Comparison of ENCODE assay signal across 8 cellular contexts in the genomic region with DNA sequence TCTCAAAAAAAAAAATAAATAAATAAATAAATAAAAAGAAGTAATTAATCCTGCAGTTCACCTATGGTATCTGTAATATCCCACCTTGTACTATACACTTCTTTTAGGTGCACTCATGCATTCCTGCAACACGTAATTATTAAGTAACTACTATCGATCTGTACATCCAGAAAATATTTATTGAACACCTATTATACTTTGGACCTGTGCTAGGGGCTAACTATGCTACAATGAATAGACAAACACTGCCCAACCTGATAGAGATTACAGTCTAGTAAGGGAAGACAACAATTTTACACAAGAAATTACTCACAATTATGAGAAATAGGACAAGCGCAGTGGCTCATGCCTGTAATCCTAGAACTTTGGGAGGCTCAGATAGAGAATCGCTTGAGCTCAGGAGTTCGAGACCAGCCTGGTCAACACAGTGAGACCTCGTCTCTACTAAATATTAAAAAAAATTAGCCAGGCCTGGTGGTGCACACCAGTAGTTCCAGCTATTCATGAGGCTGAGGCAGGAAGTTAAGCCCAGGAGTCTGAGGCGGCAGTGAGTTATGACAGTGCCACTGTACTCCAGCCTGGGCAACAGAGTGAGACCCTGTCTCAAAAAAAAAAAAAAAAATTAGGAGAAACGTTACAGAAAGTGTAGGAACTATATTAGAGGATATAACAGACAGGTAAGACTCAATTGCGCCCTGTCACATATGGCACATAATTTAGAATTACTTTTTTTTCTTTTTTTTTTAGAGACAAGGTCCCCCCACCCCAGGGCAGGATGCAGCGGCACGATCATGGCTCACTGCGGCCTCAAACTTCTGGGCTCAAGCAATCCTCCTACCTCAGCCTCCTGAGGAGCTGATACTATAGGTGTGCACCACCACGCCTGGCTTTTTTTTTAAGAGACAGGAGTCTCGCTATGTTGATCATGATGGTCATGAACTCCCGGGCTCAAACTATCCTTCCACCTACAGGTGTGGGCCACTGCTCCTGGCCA. TPM values are rescaled to one million over a fixed set of nuclear protein-coding genes. Genes with fewer than 3 reads are reported as not detected.
DNase-seq lines count a peak whose midpoint lies in the region; ATAC-seq, FAIRE-seq and TF ChIP-seq lines count a peak whose summit lies in the region.

No MANE protein-coding gene starts in this region.

- POLR2A ChIA-PET in PC-9 (lab: Charles Lee; ENCODE audit: unreplicated experiment) (no interaction called here), endothelial cell of umbilical vein (lab: Charles Lee) (interaction anchor here (0.7 kb wide), 1 partner anchor 15 kb away, joined by 4 read pairs; no protein-coding TSS in a partner anchor)

- H3K4me1 ChIP-seq in DND-41 (ENCODE audit: insufficient read depth, low read length) (peaks cover 29% of the 10 kb centered on the region), PC-9 (replicated peaks; ENCODE audit: insufficient read depth) (no peaks in the 10 kb centered on the region; the same call in 1 of the 2 replicates), endothelial cell of umbilical vein (ENCODE audit: control insufficient read depth, extremely low read depth, insufficient read depth, low read length) (peaks cover 6% of the 10 kb centered on the region), mucosa of descending colon (ENCODE audit: low read depth) (peaks cover 12% of the 10 kb centered on the region)

- H3K27me3 ChIP-seq in DND-41 (ENCODE audit: insufficient read depth, low read length, poor library complexity) = no peaks in the 10 kb centered on the region
- no peaks in the 10 kb centered on the region for H3K27me3 ChIP-seq in PC-9 (ENCODE audit: insufficient read depth, low read depth)
- peaks cover 0 to 3% of the 10 kb centered on the region in 2 experiments for H3K27me3 ChIP-seq in endothelial cell of umbilical vein (ENCODE audit: control insufficient read depth in 2 of 2, insufficient read depth in 2 of 2, low read length in 2 of 2)

- dilution Hi-C loops in endothelial cell of umbilical vein (cut with MboI; ENCODE audit: extremely low pct_ligation_motif_present, low sequenced_read_pairs) = no loop called here

- no peaks in the 10 kb centered on the region for H3K9me1 ChIP-seq in endothelial cell of umbilical vein (replicated peaks; ENCODE audit: control insufficient read depth, extremely low read depth, insufficient read depth, low read length)

- BruUV-seq in PC-9 (replicated peaks; lab: Mats Ljungman, UMichigan) (TSS peak; percentile 61), endothelial cell of umbilical vein (replicated peaks; lab: Mats Ljungman, UMichigan) (no TSS peak)

- H3K27ac ChIP-seq in DND-41 (ENCODE audit: low read length) (peak overlapping the region; percentile 81), PC-9 (0 out of 2 replicates have a peak overlapping the region, but pooled peaks have one; percentile 70), endothelial cell of umbilical vein (ENCODE audit: insufficient read depth, low read depth, low read length) (peak overlapping the region; percentile 91)

- H3K27me3 Mint-ChIP-seq in progenitor cell of endocrine pancreas = peaks cover 8% of the 10 kb centered on the region

- H3K9me2 ChIP-seq in PC-9 (ENCODE audit: insufficient read depth) = no peaks in the 10 kb centered on the region

- TF ChIP-seq POLR2A in endothelial cell of umbilical vein (IDR thresholded peaks at IDR 0.05; ENCODE audit: low read depth, low read length) = no peak

- CTCF ChIA-PET in PC-9 (lab: Charles Lee) = no interaction called here
- CTCF ChIA-PET in endothelial cell of umbilical vein (lab: Charles Lee) = interaction anchor here (1.0 kb wide), 1 partner anchor 21 kb away, joined by 3 read pairs; no protein-coding TSS in a partner anchor

- TF ChIP-seq CTCF in DND-41 (IDR thresholded peaks at IDR 0.05; ENCODE audit: borderline replicate concordance, extremely low read depth, low read length, poor library complexity, severe bottlenecking) = no peak
- no peak for TF ChIP-seq CTCF in PC-9 (conservative IDR thresholded peaks at IDR 0.05)
- TF ChIP-seq CTCF in endothelial cell of umbilical vein (IDR thresholded peaks at IDR 0.05; ENCODE audit: extremely low read depth in 1 of 2, insufficient read depth in 1 of 2, low read depth in 1 of 2, low read length in 2 of 2) = no peak
- no peak for TF ChIP-seq CTCF in progenitor cell of endocrine pancreas (IDR thresholded peaks at IDR 0.05; ENCODE audit: unreplicated experiment)
- no peak for TF ChIP-seq CTCF in mucosa of descending colon (IDR thresholded peaks at IDR 0.05)

- H3K9me3 ChIP-seq in DND-41 (ENCODE audit: insufficient read depth, low read length, severe bottlenecking) = no peaks in the 10 kb centered on the region
- H3K9me3 ChIP-seq in PC-9 (ENCODE audit: insufficient read depth, low read depth) = no peaks in the 10 kb centered on the region
- H3K9me3 ChIP-seq in endothelial cell of umbilical vein (replicated peaks; ENCODE audit: control insufficient read depth, insufficient read depth, low read length) = no peaks in the 10 kb centered on the region
- H3K9me3 ChIP-seq in mucosa of descending colon = no peaks in the 10 kb centered on the region

- H4K20me1 ChIP-seq in DND-41 (ENCODE audit: insufficient read depth, low read length) (peaks cover 4% of the 10 kb centered on the region; the same call in 1 of the 2 replicates), PC-9 (ENCODE audit: insufficient read depth) (no peaks in the 10 kb centered on the region), endothelial cell of umbilical vein (replicated peaks; ENCODE audit: control insufficient read depth, extremely low read depth, insufficient read depth, low read length) (no peaks in the 10 kb centered on the region)

- H3K36me3 Mint-ChIP-seq in progenitor cell of endocrine pancreas (ENCODE audit: insufficient read depth) = peaks cover 2% of the 10 kb centered on the region

- no peak for ATAC-seq in DND-41 (ENCODE audit: insufficient read depth, low read depth)
- no peak for ATAC-seq in mucosa of descending colon
- ATAC-seq in HG02571 (IDR thresholded peaks at IDR 0.05; ENCODE audit: unreplicated experiment) = no peak
- no peak for ATAC-seq in GM18511 (IDR thresholded peaks at IDR 0.05; ENCODE audit: unreplicated experiment)

- H3K4me3 Mint-ChIP-seq in progenitor cell of endocrine pancreas (ENCODE audit: low read depth) = peak overlapping the region; percentile 83

- H3K4me1 Mint-ChIP-seq in progenitor cell of endocrine pancreas (ENCODE audit: low read depth) = peaks cover 9% of the 10 kb centered on the region

- H3K36me3 ChIP-seq in DND-41 (ENCODE audit: insufficient read depth, low read length) (no peaks in the 10 kb centered on the region; the same call in 1 of the 2 replicates), PC-9 (ENCODE audit: low read depth) (no peaks in the 10 kb centered on the region), endothelial cell of umbilical vein (ENCODE audit: control insufficient read depth in 2 of 2, extremely low read depth in 1 of 2, insufficient read depth in 2 of 2, low read length in 2 of 2) (no peaks in the 10 kb centered on the region), mucosa of descending colon (ENCODE audit: low read depth) (no peaks in the 10 kb centered on the region)

- H3K79me2 ChIP-seq in DND-41 (ENCODE audit: insufficient read depth, low read length) (peaks cover 56% of the 10 kb centered on the region), PC-9 (ENCODE audit: low read depth) (peaks cover 39% of the 10 kb centered on the region), endothelial cell of umbilical vein (ENCODE audit: control insufficient read depth, insufficient read depth, low read length) (peaks cover 30% of the 10 kb centered on the region)

- peak overlapping the region; percentile 95 for H3K27ac Mint-ChIP-seq in progenitor cell of endocrine pancreas

- no peaks in the 10 kb centered on the region for H3K9me3 Mint-ChIP-seq in progenitor cell of endocrine pancreas (ENCODE audit: low read depth)

- H3K4me3 ChIP-seq in DND-41 (ENCODE audit: low read depth in 1 of 2, low read length in 2 of 2) = peak overlapping the region; percentile 70 to 89
- H3K4me3 ChIP-seq in PC-9 = peak overlapping the region; percentile 65
- H3K4me3 ChIP-seq in endothelial cell of umbilical vein (replicated peaks in 1 of 3; ENCODE audit: insufficient read depth in 1 of 3, low read depth in 1 of 3, low read length in 3 of 3) = peak overlapping the region; percentile 48 to 89 (median 79)
- no peak overlapping the region for H3K4me3 ChIP-seq in mucosa of descending colon

- intact Hi-C loops in PC-9 (cut with micrococcal nuclease; ENCODE audit: unreplicated experiment) (loop anchor here (5.0 kb wide), 2 partner anchors 52 to 67 kb away; a partner anchor contains a TSS), endothelial cell of umbilical vein (cut with micrococcal nuclease) (loop anchor here (1.0 kb wide), 1 partner anchor 53 kb away; no protein-coding TSS in a partner anchor), mucosa of descending colon (cut with DNase I, micrococcal nuclease) (no loop called here)

- FAIRE-seq in endothelial cell of umbilical vein (lab: Jason Lieb, UNC) = no peak

- peak overlapping the region; percentile 88; the same call in 1 of the 2 replicates for H2AFZ ChIP-seq in DND-41 (ENCODE audit: low read depth, low read length)
- no peak overlapping the region for H2AFZ ChIP-seq in PC-9
- peak overlapping the region; percentile 92 for H2AFZ ChIP-seq in endothelial cell of umbilical vein (ENCODE audit: low read depth, low read length)

- H3F3A ChIP-seq in PC-9 (ENCODE audit: insufficient read depth, low read depth) = 0 out of 2 replicates have a peak, but pooled peaks cover 4% of the 10 kb centered on the region

- H3K9ac ChIP-seq in DND-41 (ENCODE audit: low read depth, low read length) (peak overlapping the region; percentile 62), endothelial cell of umbilical vein (replicated peaks; ENCODE audit: extremely low read depth, insufficient read depth, low read length) (peak overlapping the region; percentile 97)

- DNase-seq in DND-41 (no peak), PC-9 (no peak), endothelial cell of umbilical vein (ENCODE audit: low read depth, low spot score) (no peak), progenitor cell of endocrine pancreas (ENCODE audit: low spot score, unreplicated experiment) (no peak), mucosa of descending colon (no peak), NOMO-1 treated with dmso at 0.1 percent for 144 hours (lab: John Stamatoyannopoulos, UW; ENCODE audit: unreplicated experiment) (no peak)

- H3K4me2 ChIP-seq in DND-41 (ENCODE audit: insufficient read depth, low read length) = peak overlapping the region; percentile 87
- peak overlapping the region; percentile 92 for H3K4me2 ChIP-seq in PC-9
- peak overlapping the region; percentile 98 for H3K4me2 ChIP-seq in endothelial cell of umbilical vein (ENCODE audit: insufficient read depth, low read length)

RNA-seq across cellular contexts. Expression of a gene that starts 1.2 kb away (rescaled TPM):
- total RNA-seq in PC-9 (2021) = 6.5 and 10.1 TPM in 2 replicates
- total RNA-seq in endothelial cell of umbilical vein = 22.1 and 22.5 TPM in 2 replicates
- polyA plus RNA-seq in endothelial cell of umbilical vein = 7.1 and 8.5 TPM in 2 replicates
- 7.3 and 8.5 TPM in 2 replicates for polyA plus RNA-seq in endothelial cell of umbilical vein (2011; cell fraction: cytosol; rRNA removed)
- polyA plus RNA-seq in endothelial cell of umbilical vein (2011; cell fraction: nucleus; rRNA removed) = 42.1 and 45.8 TPM in 2 replicates
- 6.1 and 6.6 TPM in 2 replicates for polyA plus RNA-seq in endothelial cell of umbilical vein (2012)
- polyA minus RNA-seq in endothelial cell of umbilical vein = 26.3 and 28.0 TPM in 2 replicates
- polyA minus RNA-seq in endothelial cell of umbilical vein (2011; cell fraction: cytosol; rRNA and poly(A)+ RNA removed) = 3.9 TPM
- polyA minus RNA-seq in endothelial cell of umbilical vein (2011; cell fraction: nucleus; rRNA and poly(A)+ RNA removed) = 44.0 and 55.4 TPM in 2 replicates
- 36.7 and 38.2 TPM in 2 replicates for total RNA-seq in progenitor cell of endocrine pancreas
- 10 to 100 TPM; 23.0 to 31.5 (median 26.1) TPM for total RNA-seq in mucosa of descending colon

Comparison
In these comparisons a context has a peak if more than half of its experiments do, and no peak if none do; other contexts are left out.
1. intact Hi-C loops: an anchor here in PC-9 (5.0 kb wide) and endothelial cell of umbilical vein (1.0 kb wide); none called in mucosa of descending colon.